ENCODE assay signal across 8 cellular contexts in genomic region chr20:3045816-3046676, GRCh38. TPM values are rescaled to one million over a fixed set of nuclear protein-coding genes. Genes with fewer than 3 reads are reported as not detected.
DNase-seq lines count a peak whose midpoint lies in the region; ATAC-seq and TF ChIP-seq lines count a peak whose summit lies in the region.

Gene MRPS26, plus strand, starts transcription at chr20:3046052. Its CDS starts 17 bp downstream, at chr20:3046069.

- intact Hi-C loops in right cardiac atrium (cut with DNase I) (no loop called here), uterus (cut with DNase I; ENCODE audit: low total_unique reads) (no loop called here)

- peaks cover 18% of the 10 kb centered on the region for H3K4me1 Mint-ChIP-seq in T-helper 17 cell

- H3K27ac ChIP-seq in angular gyrus (ENCODE audit: low read depth, low read length) (peak within 1 kb of the TSS; percentile 77), right cardiac atrium (ENCODE audit: low read length) (peak within 1 kb of the TSS; percentile 74), uterus (peak within 1 kb of the TSS; percentile 92 to 95)

- H3K9me3 ChIP-seq in T-helper 17 cell (ENCODE audit: control insufficient read depth, low read length, poor library complexity, severe bottlenecking) (no peaks in the 10 kb centered on the region), right cardiac atrium (ENCODE audit: control insufficient read depth, low read length) (no peaks in the 10 kb centered on the region), uterus (no peaks in the 10 kb centered on the region)

- ATAC-seq in T-helper 17 cell, result peak; percentile 92
- ATAC-seq in right cardiac atrium, result peak; percentile 94 to 95

- no peaks in the 10 kb centered on the region for H3K36me3 ChIP-seq in uterus

- H3K4me3 ChIP-seq in GM12864 (ENCODE audit: low read depth, low read length) (peak within 1 kb of the TSS; percentile 68), HFF-Myc (replicated peaks; ENCODE audit: low read depth, low read length) (peak within 1 kb of the TSS; percentile 84), right cardiac atrium (ENCODE audit: low read length) (peak within 1 kb of the TSS; percentile 71), uterus (peak within 1 kb of the TSS; percentile 76 to 80)

- no peaks in the 10 kb centered on the region for H3K36me3 Mint-ChIP-seq in T-helper 17 cell (ENCODE audit: low read depth)

- H3K27ac Mint-ChIP-seq in T-helper 17 cell, result peak within 1 kb of the TSS; percentile 66

- H3K4me1 ChIP-seq in right cardiac atrium (ENCODE audit: control insufficient read depth, insufficient read depth, low read length) (peaks cover 2% of the 10 kb centered on the region), uterus (peaks cover 0 to 8% of the 10 kb centered on the region in 2 donors)

- WGBS in right cardiac atrium, result under 1% methylated on average over 104 of the region's 104 CpGs

- TF ChIP-seq POLR2A in uterus (IDR thresholded peaks at IDR 0.05), result peak in 1 of 2 donors; percentile 77

- H3K27me3 ChIP-seq in right cardiac atrium (ENCODE audit: control insufficient read depth, insufficient read depth) (no peaks in the 10 kb centered on the region), uterus (no peaks in the 10 kb centered on the region)

- H3K4me3 Mint-ChIP-seq in T-helper 17 cell, result peak within 1 kb of the TSS; percentile 92

- TF ChIP-seq CTCF in GM12864 (IDR thresholded peaks at IDR 0.05; ENCODE audit: low read depth, low read length, missing control alignments) (no peak), HFF-Myc (IDR thresholded peaks at IDR 0.05; ENCODE audit: low read depth, low read length, missing control alignments) (no peak), uterus (IDR thresholded peaks at IDR 0.05) (peak in 1 of 4 experiments; percentile 4)

- no peaks in the 10 kb centered on the region for H3K27me3 Mint-ChIP-seq in T-helper 17 cell

- DNase-seq in GM12864 (ENCODE audit: low read depth), result peak; percentile 55
- peak; percentile 50 for DNase-seq in HFF-Myc (ENCODE audit: extremely low read depth, low read depth)
- peak; percentile 41 for DNase-seq in NCI-H1048 (lab: John Stamatoyannopoulos, UW)
- DNase-seq in T-helper 17 cell, result peak; percentile 59 to 69 (median 65)
- DNase-seq in right cardiac atrium, result peak; percentile 93 to 97 (median 97)
- DNase-seq in putamen (ENCODE audit: low spot score), result peak; percentile 89
- peak; percentile 83 to 86 for DNase-seq in uterus

RNA-seq across cellular contexts. Expression of gene MRPS26, which starts in this region (rescaled TPM):
- 10 to 100 TPM; 16.8 to 17.2 TPM for total RNA-seq in T-helper 17 cell
- 10 to 100 TPM; 31.5 to 48.2 (median 43.3) TPM for total RNA-seq in right cardiac atrium
- polyA plus RNA-seq in right cardiac atrium, result 69.9 TPM
- 100 to 1,000 TPM in 1 of 4 donors, 10 to 100 TPM in 3; 13.2 to 157 (median 35.8) TPM for total RNA-seq in uterus

Comparison
In these comparisons a context has a peak if more than half of its experiments do, and no peak if none do; other contexts are left out.
1. Peak in every context shown above with its lines: DNase-seq, ATAC-seq, H3K4me3 ChIP-seq and H3K27ac ChIP-seq.
2. DNase-seq: peak in every context shown above with its lines; median percentile 97 in right cardiac atrium; 89 in putamen; 84 in uterus; 65 in T-helper 17 cell; 55 in GM12864; 50 in HFF-Myc; 41 in NCI-H1048.